ENCODE assay signal across 9 cellular contexts in genomic region chr11:64268028-64268686, GRCh38. TPM values are rescaled to one million over a fixed set of nuclear protein-coding genes. Genes with fewer than 3 reads are reported as not detected.
DNase-seq lines count a peak whose midpoint lies in the region; ATAC-seq, FAIRE-seq and TF ChIP-seq lines count a peak whose summit lies in the region.
"Had no signal": no experiment of that assay in that cellular context is flagged by ENCODE, and none has a peak within 500 bp of the region (broad histone marks: within the 10 kb centered on the region; RNA-seq: fewer than 3 reads in every experiment).

No MANE protein-coding gene starts in this region.

- no peaks in the 10 kb centered on the region for H3K27me3 Mint-ChIP-seq in stimulated activated naive CD8-positive, alpha-beta T cell treated with anti-CD3 and anti-CD28 coated beads, Interleukin-15, Interleukin-2, amounts not matched to agents 100 ng/mL and 50 ng/mL, for 24 hours

- in situ Hi-C loops in K562 (cut with MboI), result no loop called here

- H2AFZ ChIP-seq in K562 (ENCODE audit: low read depth, low read length), result no peak overlapping the region

- H3K27me3 ChIP-seq in K562 (ENCODE audit: control insufficient read depth in 2 of 2, insufficient read depth in 2 of 2, low read length in 2 of 2), result no peaks in the 10 kb centered on the region

- peak; percentile 51; the same call in 1 of the 2 replicates for TF ChIP-seq EP300 in K562 (IDR thresholded peaks at IDR 0.05; ENCODE audit: low read length)

- CTCF ChIA-PET in K562 (lab: Yijun Ruan, JAX; ENCODE audit: low intra/inter-chr PET ratio), result interaction anchor here (2.6 kb wide), 1 partner anchor 64 kb away, joined by 11 read pairs; no protein-coding TSS in a partner anchor

- H3K4me2 ChIP-seq in K562 (ENCODE audit: insufficient read depth, low read length), result peak overlapping the region; percentile 92

- no peak for TF ChIP-seq POLR2A in K562 (conservative IDR thresholded peaks at IDR 0.05)

- H3K9me3 Mint-ChIP-seq in stimulated activated naive CD8-positive, alpha-beta T cell treated with anti-CD3 and anti-CD28 coated beads, Interleukin-15, Interleukin-2, amounts not matched to agents 100 ng/mL and 50 ng/mL, for 24 hours, result no peaks in the 10 kb centered on the region

- no peak for ATAC-seq in stimulated activated naive CD8-positive, alpha-beta T cell treated with anti-CD3 and anti-CD28 coated beads, Interleukin-15, Interleukin-2, amounts not matched to agents 100 U/mL and 50 U/mL, for 24 hours
- ATAC-seq in K562, result no peak

- no peak for TF ChIP-seq RAD21 in K562 (CRISPR knock-in tag; conservative IDR thresholded peaks at IDR 0.05 in 1 of 2, IDR thresholded peaks at IDR 0.05 in 1 of 2)

- POLR2A ChIA-PET in K562 (lab: Yijun Ruan, JAX), result interaction anchor here (0.6 to 5.7 kb wide), 12 partner anchors 9 to 74 kb away, joined by 3 to 58 read pairs (median 7); partner anchors contain the start of genes BAD, CATSPERZ, ESRRA and FERMT3

- intact Hi-C loops in K562 (cut with micrococcal nuclease), result loop anchor here (2.0 kb wide), 1 partner anchor 21 kb away; the partner anchor contains the start of gene PPP1R14B

- H3K79me2 ChIP-seq in K562 (ENCODE audit: control insufficient read depth, insufficient read depth, low read length), result peaks cover 35% of the 10 kb centered on the region

- DNase-seq in stimulated activated naive CD8-positive, alpha-beta T cell treated with anti-CD3 and anti-CD28 coated beads, Interleukin-15, Interleukin-2, amounts not matched to agents 100 U/mL and 50 U/mL, for 24 hours, result no peak
- peak in 1 of 4 experiments; percentile 47 for DNase-seq in K562 (ENCODE audit: extremely low read depth in 1 of 4, low spot score in 3 of 4)
- DNase-seq in occipital lobe (lab: John Stamatoyannopoulos, UW), result no peak
- DNase-seq in epidermal melanocyte (ENCODE audit: insufficient read length, low spot score), result no peak
- DNase-seq in iPS-NIHi11 (ENCODE audit: low spot score), result no peak
- DNase-seq in glomerular visceral epithelial cell (ENCODE audit: extremely low spot score), result no peak

- H3K9ac ChIP-seq in K562 (ENCODE audit: insufficient read depth in 1 of 2, low read depth in 2 of 2, low read length in 2 of 2), result peak overlapping the region; percentile 89 to 99

- H3K36me3 Mint-ChIP-seq in stimulated activated naive CD8-positive, alpha-beta T cell treated with anti-CD3 and anti-CD28 coated beads, Interleukin-15, Interleukin-2, amounts not matched to agents 100 ng/mL and 50 ng/mL, for 24 hours (ENCODE audit: low read depth), result peaks cover 9% of the 10 kb centered on the region

- H3K4me3 ChIP-seq in K562 (peak overlapping the region; percentile 60), mesodermal cell (ENCODE audit: extremely low read depth, insufficient read depth, low read length, poor library complexity, severe bottlenecking) (peak overlapping the region; percentile 56)

- H3K9me1 ChIP-seq in K562 (ENCODE audit: control insufficient read depth, insufficient read depth, low read length), result peaks cover 3% of the 10 kb centered on the region

- H4K20me1 ChIP-seq in K562 (replicated peaks; ENCODE audit: control insufficient read depth, insufficient read depth, low read length), result no peaks in the 10 kb centered on the region

- H3K4me1 Mint-ChIP-seq in stimulated activated naive CD8-positive, alpha-beta T cell treated with anti-CD3 and anti-CD28 coated beads, Interleukin-15, Interleukin-2, amounts not matched to agents 100 ng/mL and 50 ng/mL, for 24 hours (ENCODE audit: low read depth), result peaks cover 28% of the 10 kb centered on the region

- peaks cover 27 to 60% of the 10 kb centered on the region in 2 experiments for H3K4me1 ChIP-seq in K562 (replicated peaks in 1 of 2; ENCODE audit: control insufficient read depth in 2 of 2, insufficient read depth in 2 of 2, low read length in 2 of 2)
- peaks cover 30% of the 10 kb centered on the region for H3K4me1 ChIP-seq in mesodermal cell (ENCODE audit: control insufficient read depth, insufficient read depth, low read length, poor library complexity, severe bottlenecking)

- H3K27ac ChIP-seq in K562 (ENCODE audit: extremely low read depth, low read depth, low read length) (peak overlapping the region; percentile 96), mesodermal cell (ENCODE audit: low read depth, low read length, severe bottlenecking) (peak overlapping the region; percentile 98)

- peak overlapping the region; percentile 95 for H3K4me3 Mint-ChIP-seq in stimulated activated naive CD8-positive, alpha-beta T cell treated with anti-CD3 and anti-CD28 coated beads, Interleukin-15, Interleukin-2, amounts not matched to agents 100 ng/mL and 50 ng/mL, for 24 hours

- H3K9me3 ChIP-seq in K562 (replicated peaks; ENCODE audit: control insufficient read depth, insufficient read depth, low read depth, low read length), result no peaks in the 10 kb centered on the region
- no peaks in the 10 kb centered on the region for H3K9me3 ChIP-seq in mesodermal cell (ENCODE audit: control insufficient read depth, low read length)

- 33% methylated on average over 18 of the region's 18 CpGs for WGBS in K562 (ENCODE audit: insufficient coverage, low coverage, missing lambda C conversion rate)
- 88 to 90% methylated on average over 17 to 18 of the region's 18 CpGs for whole genome bisulfite sequencing in mesodermal cell (ENCODE audit: insufficient coverage in 2 of 2), 2 experiments

- H3K36me3 ChIP-seq in K562 (ENCODE audit: control insufficient read depth, insufficient read depth, low read length) (peaks cover 50% of the 10 kb centered on the region), mesodermal cell (ENCODE audit: control insufficient read depth, insufficient read depth, low read length) (peaks cover 54% of the 10 kb centered on the region)

- no peak for TF ChIP-seq CTCF in K562 (IDR thresholded peaks at IDR 0.05 in 2 of 3, conservative IDR thresholded peaks at IDR 0.05 in 1 of 3; ENCODE audit: insufficient read depth in 2 of 3, low read depth in 1 of 3, low read length in 3 of 3)

- BruUV-seq in K562 (replicated peaks; lab: Mats Ljungman, UMichigan), result no TSS peak

- H3K27ac Mint-ChIP-seq in stimulated activated naive CD8-positive, alpha-beta T cell treated with anti-CD3 and anti-CD28 coated beads, Interleukin-15, Interleukin-2, amounts not matched to agents 100 ng/mL and 50 ng/mL, for 24 hours, result peak overlapping the region; percentile 83

- no peak for FAIRE-seq in K562 (lab: Jason Lieb, UNC)

RNA-seq across cellular contexts. Expression of gene BAD, which starts 16.3 kb away (rescaled TPM):
- total RNA-seq in K562 (2011; cell fraction: chromatin; rRNA removed; ENCODE audit: low replicate concordance), result 2.4 and 7.5 TPM in 2 replicates
- total RNA-seq in K562 (2011; cell fraction: nucleolus; rRNA removed), result 7.5 and 12.9 TPM in 2 replicates
- total RNA-seq in K562 (2011; cell fraction: nucleoplasm; rRNA removed), result 4.4 and 4.8 TPM in 2 replicates
- total RNA-seq in K562 (2014; rRNA removed) (45.6 and 58.5 TPM in 2 replicates), K562 (2014; rRNA removed; fragmentation: Illumina TruSeq; extraction: Trizol) (2.9 and 4.1 TPM in 2 replicates), K562 (2015; rRNA removed; fragmentation: Illumina TruSeq; extraction: Trizol) (18.8 and 23.8 TPM in 2 replicates), K562 (2021) (25.2 and 27.1 TPM in 2 replicates), occipital lobe (28.2 TPM)
- polyA plus RNA-seq in K562 (2011; rRNA removed) (11.8 and 21.1 TPM in 2 replicates), K562 (2014; fragmentation: Illumina TruSeq; extraction: Trizol) (4.7 and 12.8 TPM in 2 replicates), K562 (2014; fragmentation: Nextera tagmentation; extraction: Ambion mirVana) (1 to 10 TPM in 1 of 2 experiments, under 1 TPM in 1; 0.61 to 4.0 TPM), K562 (2014; rRNA removed) (34.3 and 43.0 TPM in 2 replicates)
- polyA plus RNA-seq in K562 (2011; cell fraction: cytosol; rRNA removed), result 21.0 and 30.7 TPM in 2 replicates
- polyA plus RNA-seq in K562 (2011; cell fraction: nucleus; rRNA removed), result 8.6 and 11.1 TPM in 2 replicates
- 23.1 and 33.4 TPM in 2 replicates for polyA plus RNA-seq in K562 (2012)
- 1.2 and 2.6 TPM in 2 replicates for polyA minus RNA-seq in K562 (2011; rRNA and poly(A)+ RNA removed)
- polyA minus RNA-seq in K562 (2011; cell fraction: cytosol; rRNA and poly(A)+ RNA removed), result 6.3 and 7.1 TPM in 2 replicates
- polyA minus RNA-seq in K562 (2011; cell fraction: nucleus; rRNA and poly(A)+ RNA removed), result 4.2 and 7.6 TPM in 2 replicates
- polyA plus RNA-seq in mesodermal cell (2013, experiment 1 of 2), result 48.0 TPM
- 44.6 TPM for polyA plus RNA-seq in mesodermal cell (2013, experiment 2 of 2)

RNA-seq across cellular contexts. Expression of gene PLCB3, which starts 16.8 kb away (rescaled TPM):
- total RNA-seq in K562 (2011; cell fraction: chromatin; rRNA removed; ENCODE audit: low replicate concordance), result 41.0 and 132 TPM in 2 replicates
- 77.6 and 79.7 TPM in 2 replicates for total RNA-seq in K562 (2011; cell fraction: nucleolus; rRNA removed)
- total RNA-seq in K562 (2011; cell fraction: nucleoplasm; rRNA removed), result 28.1 and 43.7 TPM in 2 replicates
- total RNA-seq in K562 (2014; rRNA removed), result 33.6 and 42.5 TPM in 2 replicates
- total RNA-seq in K562 (2014; rRNA removed; fragmentation: Illumina TruSeq; extraction: Trizol), result 7.0 and 8.4 TPM in 2 replicates
- 14.6 and 14.9 TPM in 2 replicates for total RNA-seq in K562 (2015; rRNA removed; fragmentation: Illumina TruSeq; extraction: Trizol)
- total RNA-seq in K562 (2021), result 37.1 and 44.8 TPM in 2 replicates
- polyA plus RNA-seq in K562 (2011; rRNA removed), result 11.5 and 18.0 TPM in 2 replicates
- polyA plus RNA-seq in K562 (2011; cell fraction: cytosol; rRNA removed), result 10.3 and 18.2 TPM in 2 replicates
- polyA plus RNA-seq in K562 (2011; cell fraction: nucleus; rRNA removed), result 77.2 and 104 TPM in 2 replicates
- 23.9 and 26.4 TPM in 2 replicates for polyA plus RNA-seq in K562 (2012)
- polyA plus RNA-seq in K562 (2014; fragmentation: Illumina TruSeq; extraction: Trizol), result 16.0 and 23.9 TPM in 2 replicates
- under 1 TPM; 0.31 to 0.37 TPM for polyA plus RNA-seq in K562 (2014; fragmentation: Nextera tagmentation; extraction: Ambion mirVana)
- 24.7 and 27.6 TPM in 2 replicates for polyA plus RNA-seq in K562 (2014; rRNA removed)
- 9.7 and 13.1 TPM in 2 replicates for polyA minus RNA-seq in K562 (2011; rRNA and poly(A)+ RNA removed)
- polyA minus RNA-seq in K562 (2011; cell fraction: cytosol; rRNA and poly(A)+ RNA removed), result 19.2 and 19.7 TPM in 2 replicates
- 20.1 and 25.0 TPM in 2 replicates for polyA minus RNA-seq in K562 (2011; cell fraction: nucleus; rRNA and poly(A)+ RNA removed)
- polyA plus RNA-seq in mesodermal cell (2013, experiment 1 of 2), result 31.8 TPM
- polyA plus RNA-seq in mesodermal cell (2013, experiment 2 of 2), result 29.5 TPM
- 9.2 TPM for total RNA-seq in occipital lobe

RNA-seq across cellular contexts. Expression of gene GPR137, which starts 17.5 kb away (rescaled TPM):
- total RNA-seq in K562 (2011; cell fraction: chromatin; rRNA removed; ENCODE audit: low replicate concordance), result 17.4 and 66.7 TPM in 2 replicates
- 37.2 and 39.7 TPM in 2 replicates for total RNA-seq in K562 (2011; cell fraction: nucleolus; rRNA removed)
- total RNA-seq in K562 (2011; cell fraction: nucleoplasm; rRNA removed), result 27.5 and 29.7 TPM in 2 replicates
- total RNA-seq in K562 (2014; rRNA removed) (10.7 and 14.8 TPM in 2 replicates), K562 (2014; rRNA removed; fragmentation: Illumina TruSeq; extraction: Trizol) (2.9 and 4.1 TPM in 2 replicates), K562 (2015; rRNA removed; fragmentation: Illumina TruSeq; extraction: Trizol) (10.9 and 11.9 TPM in 2 replicates), K562 (2021) (26.7 and 30.1 TPM in 2 replicates), occipital lobe (9.7 TPM)
- polyA plus RNA-seq in K562 (2011; rRNA removed) (6.0 and 11.3 TPM in 2 replicates), K562 (2014; fragmentation: Illumina TruSeq; extraction: Trizol) (13.2 and 16.9 TPM in 2 replicates), K562 (2014; fragmentation: Nextera tagmentation; extraction: Ambion mirVana) (under 1 TPM; 0.32 to 0.52 TPM), K562 (2014; rRNA removed) (18.2 and 18.9 TPM in 2 replicates)
- 11.8 and 23.6 TPM in 2 replicates for polyA plus RNA-seq in K562 (2011; cell fraction: cytosol; rRNA removed)
- 58.9 and 94.9 TPM in 2 replicates for polyA plus RNA-seq in K562 (2011; cell fraction: nucleus; rRNA removed)
- polyA plus RNA-seq in K562 (2012), result 25.3 and 28.5 TPM in 2 replicates
- polyA minus RNA-seq in K562 (2011; rRNA and poly(A)+ RNA removed), result 2.8 and 3.4 TPM in 2 replicates
- 10.0 and 10.6 TPM in 2 replicates for polyA minus RNA-seq in K562 (2011; cell fraction: cytosol; rRNA and poly(A)+ RNA removed)
- 12.3 and 14.0 TPM in 2 replicates for polyA minus RNA-seq in K562 (2011; cell fraction: nucleus; rRNA and poly(A)+ RNA removed)
- polyA plus RNA-seq in mesodermal cell (2013, experiment 1 of 2), result 34.8 TPM
- 29.7 TPM for polyA plus RNA-seq in mesodermal cell (2013, experiment 2 of 2)

RNA-seq across cellular contexts. Expression of gene PPP1R14B, which starts 21.4 kb away (rescaled TPM):
- total RNA-seq in K562 (2011; cell fraction: chromatin; rRNA removed; ENCODE audit: low replicate concordance), result 22.4 and 60.4 TPM in 2 replicates
- 71.5 and 97.6 TPM in 2 replicates for total RNA-seq in K562 (2011; cell fraction: nucleolus; rRNA removed)
- total RNA-seq in K562 (2011; cell fraction: nucleoplasm; rRNA removed), result 71.8 and 129 TPM in 2 replicates
- total RNA-seq in K562 (2014; rRNA removed) (566 and 592 TPM in 2 replicates), K562 (2014; rRNA removed; fragmentation: Illumina TruSeq; extraction: Trizol) (114 and 162 TPM in 2 replicates), K562 (2015; rRNA removed; fragmentation: Illumina TruSeq; extraction: Trizol) (300 and 321 TPM in 2 replicates), K562 (2021) (391 and 402 TPM in 2 replicates), occipital lobe (74.2 TPM)
- polyA plus RNA-seq in K562 (2011; rRNA removed) (182 and 196 TPM in 2 replicates), K562 (2014; fragmentation: Illumina TruSeq; extraction: Trizol) (212 and 254 TPM in 2 replicates), K562 (2014; fragmentation: Nextera tagmentation; extraction: Ambion mirVana) (10 to 100 TPM in 1 of 2 experiments, 1 to 10 TPM in 1; 7.7 to 17.5 TPM), K562 (2014; rRNA removed) (312 and 380 TPM in 2 replicates)
- polyA plus RNA-seq in K562 (2011; cell fraction: cytosol; rRNA removed), result 198 and 362 TPM in 2 replicates
- polyA plus RNA-seq in K562 (2011; cell fraction: nucleus; rRNA removed), result 169 and 217 TPM in 2 replicates
- polyA plus RNA-seq in K562 (2012), result 195 and 318 TPM in 2 replicates
- 33.2 and 49.9 TPM in 2 replicates for polyA minus RNA-seq in K562 (2011; rRNA and poly(A)+ RNA removed)
- 84.7 and 86.5 TPM in 2 replicates for polyA minus RNA-seq in K562 (2011; cell fraction: cytosol; rRNA and poly(A)+ RNA removed)
- polyA minus RNA-seq in K562 (2011; cell fraction: nucleus; rRNA and poly(A)+ RNA removed), result 27.9 and 34.1 TPM in 2 replicates
- 310 TPM for polyA plus RNA-seq in mesodermal cell (2013, experiment 1 of 2)
- 253 TPM for polyA plus RNA-seq in mesodermal cell (2013, experiment 2 of 2)

RNA-seq across cellular contexts. Expression of gene KCNK4, which starts 22.9 kb away (rescaled TPM):
- total RNA-seq in K562 (2011; cell fraction: chromatin; rRNA removed; ENCODE audit: low replicate concordance), result 0.37 and 0.74 TPM in 2 replicates
- total RNA-seq in K562 (2011; cell fraction: nucleolus; rRNA removed), result 0.17 and 0.26 TPM in 2 replicates
- 0.44 TPM in 1 of 2 replicates, not detected in the other for total RNA-seq in K562 (2011; cell fraction: nucleoplasm; rRNA removed)
- total RNA-seq in K562 (2014; rRNA removed), result not detected in 2 replicates
- total RNA-seq in K562 (2014; rRNA removed; fragmentation: Illumina TruSeq; extraction: Trizol), result not detected in 2 replicates
- not detected in 2 replicates for total RNA-seq in K562 (2015; rRNA removed; fragmentation: Illumina TruSeq; extraction: Trizol)
- total RNA-seq in K562 (2021), result not detected in 2 replicates
- not detected in 2 replicates for polyA plus RNA-seq in K562 (2011; rRNA removed)
- polyA plus RNA-seq in K562 (2011; cell fraction: cytosol; rRNA removed), result not detected in 2 replicates
- polyA plus RNA-seq in K562 (2011; cell fraction: nucleus; rRNA removed), result 0.13 and 0.14 TPM in 2 replicates
- 0.05 TPM in 1 of 2 replicates, not detected in the other for polyA plus RNA-seq in K562 (2012)
- not detected in 2 replicates for polyA plus RNA-seq in K562 (2014; fragmentation: Illumina TruSeq; extraction: Trizol)
- not detected for polyA plus RNA-seq in K562 (2014; fragmentation: Nextera tagmentation; extraction: Ambion mirVana)
- not detected in 2 replicates for polyA plus RNA-seq in K562 (2014; rRNA removed)
- polyA minus RNA-seq in K562 (2011; rRNA and poly(A)+ RNA removed), result not detected in 2 replicates
- polyA minus RNA-seq in K562 (2011; cell fraction: cytosol; rRNA and poly(A)+ RNA removed), result not detected in 2 replicates
- polyA minus RNA-seq in K562 (2011; cell fraction: nucleus; rRNA and poly(A)+ RNA removed), result not detected in 2 replicates
- not detected for polyA plus RNA-seq in mesodermal cell (2013, experiment 1 of 2)
- polyA plus RNA-seq in mesodermal cell (2013, experiment 2 of 2), result not detected
- 3.0 TPM for total RNA-seq in occipital lobe
- total RNA-seq: LHCN-M2 had no signal
